Comparison of ENCODE assay signal across 18 cellular contexts in genomic region chr2:43560231-43560547, GRCh38. TPM values are rescaled to one million over a fixed set of nuclear protein-coding genes. Genes with fewer than 3 reads are reported as not detected.
DNase-seq lines count a peak whose midpoint lies in the region; ATAC-seq, FAIRE-seq and TF ChIP-seq lines count a peak whose summit lies in the region.
"Had no signal": no experiment of that assay in that cellular context is flagged by ENCODE, and none has a peak within 500 bp of the region (broad histone marks: within the 10 kb centered on the region; RNA-seq: fewer than 3 reads in every experiment).

No MANE protein-coding gene starts in this region.

- no peaks in the 10 kb centered on the region for H3K27me3 ChIP-seq in pancreas
- H3K27me3 ChIP-seq: BLaER1 had no signal

- intact Hi-C loops in natural killer cell (cut with micrococcal nuclease): no loop called here
- intact Hi-C loops in activated T-helper 2 cell treated with anti-CD3 and anti-CD28 coated beads, Interferon-gamma antibody, Interleukin-2, Interleukin-4, amounts not matched to agents 10 μg/mL and 5 μg/mL and 100 μg/mL, durations not matched to agents 14 hours and 24 hours and 36 hours (cut with micrococcal nuclease): no loop called here
- intact Hi-C loops in pancreas (cut with DNase I): no loop called here

- DNase-seq in T-helper 1 cell (no peak), natural killer cell (no peak), pancreas (no peak), H4 (ENCODE audit: low spot score) (no peak)
- no peak for DNase-seq in natural killer cell treated with Interleukin-12 subunit alpha and Interleukin-12 subunit beta and Interleukin-15 and Interleukin-18, amount 100 ng/mL, for 72 hours (ENCODE audit: low spot score)
- DNase-seq in activated T-helper 2 cell treated with anti-CD3 and anti-CD28 coated beads, Interferon-gamma antibody, Interleukin-2, Interleukin-4, amounts not matched to agents 10 μg/mL and 5 μg/mL and 100 μg/mL, durations not matched to agents 14 hours and 24 hours and 36 hours (ENCODE audit: low spot score): no peak
- DNase-seq: EL, HCEC 1CT, Karpas-422, NCI-H1105 treated with DMSO at 0.1 percent for 48 hours, NCI-H187, NCI-H446 had no signal

- H3K27me3 Mint-ChIP-seq in T-helper 1 cell treated with Interleukin-12 subunit alpha and Interleukin-12 subunit beta and Interleukin-4 antibody, amounts not matched to agents 30 μg/mL and 1 μg/mL, for 36 hours (ENCODE audit: low read depth): no peaks in the 10 kb centered on the region
- H3K27me3 Mint-ChIP-seq in natural killer cell treated with Interleukin-12 subunit alpha and Interleukin-12 subunit beta and Interleukin-15 and Interleukin-18, amount 100 ng/mL, for 72 hours: no peaks in the 10 kb centered on the region
- H3K27me3 Mint-ChIP-seq in natural killer cell (ENCODE audit: low read depth in 2 of 2): no peaks in the 10 kb centered on the region
- H3K27me3 Mint-ChIP-seq in activated T-helper 2 cell treated with anti-CD3 and anti-CD28 coated beads, Interferon-gamma antibody, Interleukin-2, Interleukin-4, amounts not matched to agents 10 μg/mL and 5 μg/mL and 100 μg/mL, durations not matched to agents 14 hours and 24 hours and 36 hours (ENCODE audit: low read depth): no peaks in the 10 kb centered on the region

- no peaks in the 10 kb centered on the region for H3K9me3 ChIP-seq in pancreas
- H3K9me3 ChIP-seq: BLaER1 had no signal

- no peak overlapping the region for H3K27ac ChIP-seq in pancreas
- H3K27ac ChIP-seq: 22Rv1, BLaER1 had no signal

- FAIRE-seq in pancreas (lab: Jason Lieb, UNC): peak; percentile 63

- H3K4me1 ChIP-seq in pancreas: no peaks in the 10 kb centered on the region

- no peak for ATAC-seq in natural killer cell treated with Interleukin-12 subunit alpha and Interleukin-12 subunit beta and Interleukin-15 and Interleukin-18, amount 100 ng/mL, for 72 hours
- ATAC-seq in natural killer cell (no peak), pancreas (no peak), HG03097 (IDR thresholded peaks at IDR 0.05; ENCODE audit: low FRiP score, unreplicated experiment) (no peak)
- ATAC-seq: Panc1, Right ventricle myocardium inferior had no signal

- peaks cover 42% of the 10 kb centered on the region for H3K36me3 Mint-ChIP-seq in T-helper 1 cell treated with Interleukin-12 subunit alpha and Interleukin-12 subunit beta and Interleukin-4 antibody, amounts not matched to agents 30 μg/mL and 1 μg/mL, for 36 hours (ENCODE audit: low read depth)
- H3K36me3 Mint-ChIP-seq in natural killer cell treated with Interleukin-12 subunit alpha and Interleukin-12 subunit beta and Interleukin-15 and Interleukin-18, amount 100 ng/mL, for 72 hours: peaks cover 28% of the 10 kb centered on the region
- peaks cover 15% of the 10 kb centered on the region for H3K36me3 Mint-ChIP-seq in natural killer cell
- H3K36me3 Mint-ChIP-seq in activated T-helper 2 cell treated with anti-CD3 and anti-CD28 coated beads, Interferon-gamma antibody, Interleukin-2, Interleukin-4, amounts not matched to agents 10 μg/mL and 5 μg/mL and 100 μg/mL, durations not matched to agents 14 hours and 24 hours and 36 hours (ENCODE audit: low read depth): peaks cover 71% of the 10 kb centered on the region

- no peak overlapping the region for H3K4me3 ChIP-seq in pancreas
- H3K4me3 ChIP-seq: BLaER1 had no signal

- no peaks in the 10 kb centered on the region for H3K9me3 Mint-ChIP-seq in T-helper 1 cell treated with Interleukin-12 subunit alpha and Interleukin-12 subunit beta and Interleukin-4 antibody, amounts not matched to agents 30 μg/mL and 1 μg/mL, for 36 hours
- H3K9me3 Mint-ChIP-seq in natural killer cell treated with Interleukin-12 subunit alpha and Interleukin-12 subunit beta and Interleukin-15 and Interleukin-18, amount 100 ng/mL, for 72 hours: no peaks in the 10 kb centered on the region
- no peaks in the 10 kb centered on the region for H3K9me3 Mint-ChIP-seq in natural killer cell
- H3K9me3 Mint-ChIP-seq in activated T-helper 2 cell treated with anti-CD3 and anti-CD28 coated beads, Interferon-gamma antibody, Interleukin-2, Interleukin-4, amounts not matched to agents 10 μg/mL and 5 μg/mL and 100 μg/mL, durations not matched to agents 14 hours and 24 hours and 36 hours: no peaks in the 10 kb centered on the region

- H3K4me3 Mint-ChIP-seq in T-helper 1 cell treated with Interleukin-12 subunit alpha and Interleukin-12 subunit beta and Interleukin-4 antibody, amounts not matched to agents 30 μg/mL and 1 μg/mL, for 36 hours: no peak overlapping the region
- peak overlapping the region; percentile 56 for H3K4me3 Mint-ChIP-seq in natural killer cell treated with Interleukin-12 subunit alpha and Interleukin-12 subunit beta and Interleukin-15 and Interleukin-18, amount 100 ng/mL, for 72 hours
- H3K4me3 Mint-ChIP-seq in natural killer cell: no peak overlapping the region
- H3K4me3 Mint-ChIP-seq in activated T-helper 2 cell treated with anti-CD3 and anti-CD28 coated beads, Interferon-gamma antibody, Interleukin-2, Interleukin-4, amounts not matched to agents 10 μg/mL and 5 μg/mL and 100 μg/mL, durations not matched to agents 14 hours and 24 hours and 36 hours (ENCODE audit: low read depth): no peak overlapping the region

- H3K36me3 ChIP-seq in pancreas: peaks cover 0 to 15% (median 0%) of the 10 kb centered on the region in 3 donors

- 38 to 53% methylated on average over 2 of the region's 2 CpGs for WGBS in pancreas, 2 donors

- no peak for TF ChIP-seq CTCF in natural killer cell (IDR thresholded peaks at IDR 0.05)
- no peak for TF ChIP-seq CTCF in pancreas (IDR thresholded peaks at IDR 0.05)

- H3K4me1 Mint-ChIP-seq in T-helper 1 cell treated with Interleukin-12 subunit alpha and Interleukin-12 subunit beta and Interleukin-4 antibody, amounts not matched to agents 30 μg/mL and 1 μg/mL, for 36 hours (ENCODE audit: low read depth): peaks cover 47% of the 10 kb centered on the region
- H3K4me1 Mint-ChIP-seq in natural killer cell treated with Interleukin-12 subunit alpha and Interleukin-12 subunit beta and Interleukin-15 and Interleukin-18, amount 100 ng/mL, for 72 hours (ENCODE audit: low read depth in 2 of 2): peaks cover 12 to 32% of the 10 kb centered on the region in 2 donors
- H3K4me1 Mint-ChIP-seq in natural killer cell: peaks cover 0 to 5% of the 10 kb centered on the region in 2 donors
- H3K4me1 Mint-ChIP-seq in activated T-helper 2 cell treated with anti-CD3 and anti-CD28 coated beads, Interferon-gamma antibody, Interleukin-2, Interleukin-4, amounts not matched to agents 10 μg/mL and 5 μg/mL and 100 μg/mL, durations not matched to agents 14 hours and 24 hours and 36 hours (ENCODE audit: low read depth): peaks cover 55% of the 10 kb centered on the region

- H3K27ac Mint-ChIP-seq in T-helper 1 cell treated with Interleukin-12 subunit alpha and Interleukin-12 subunit beta and Interleukin-4 antibody, amounts not matched to agents 30 μg/mL and 1 μg/mL, for 36 hours: peak overlapping the region; percentile 90
- peak overlapping the region; percentile 59 to 62 for H3K27ac Mint-ChIP-seq in natural killer cell treated with Interleukin-12 subunit alpha and Interleukin-12 subunit beta and Interleukin-15 and Interleukin-18, amount 100 ng/mL, for 72 hours
- no peak overlapping the region for H3K27ac Mint-ChIP-seq in natural killer cell
- peak overlapping the region; percentile 89 for H3K27ac Mint-ChIP-seq in activated T-helper 2 cell treated with anti-CD3 and anti-CD28 coated beads, Interferon-gamma antibody, Interleukin-2, Interleukin-4, amounts not matched to agents 10 μg/mL and 5 μg/mL and 100 μg/mL, durations not matched to agents 14 hours and 24 hours and 36 hours

RNA-seq across cellular contexts. Expression of gene THADA, which starts 35.6 kb away (rescaled TPM):
- 10 to 100 TPM; 23.7 to 69.5 TPM for total RNA-seq in natural killer cell treated with Interleukin-12 subunit alpha and Interleukin-12 subunit beta and Interleukin-15 and Interleukin-18, amount 100 ng/mL, for 72 hours
- total RNA-seq in natural killer cell (10 to 100 TPM; 34.1 to 35.7 (median 35.3) TPM), pancreas (10 to 100 TPM; 15.9 to 25.1 (median 19.1) TPM)
- total RNA-seq in activated T-helper 2 cell treated with anti-CD3 and anti-CD28 coated beads, Interferon-gamma antibody, Interleukin-2, Interleukin-4, amounts not matched to agents 10 μg/mL and 5 μg/mL and 100 μg/mL, durations not matched to agents 14 hours and 24 hours and 36 hours: 48.3 and 48.4 TPM in 2 replicates
- polyA plus RNA-seq in pancreas: 10 to 100 TPM in 1 of 2 donors, 1 to 10 TPM in 1; 9.4 to 13.3 TPM
- total RNA-seq in H4 (2014; rRNA removed; shearing (Covaris generic)): 10.9 and 13.5 TPM in 2 replicates

Comparison
In these comparisons a context has a peak if more than half of its experiments do, and no peak if none do; other contexts are left out.
1. H3K27ac Mint-ChIP-seq: peak in T-helper 1 cell treated with Interleukin-12 subunit alpha and Interleukin-12 subunit beta and Interleukin-4 antibody, amounts not matched to agents 30 μg/mL and 1 μg/mL, for 36 hours (single experiment), natural killer cell treated with Interleukin-12 subunit alpha and Interleukin-12 subunit beta and Interleukin-15 and Interleukin-18, amount 100 ng/mL, for 72 hours (2 of 2) and activated T-helper 2 cell treated with anti-CD3 and anti-CD28 coated beads, Interferon-gamma antibody, Interleukin-2, Interleukin-4, amounts not matched to agents 10 μg/mL and 5 μg/mL and 100 μg/mL, durations not matched to agents 14 hours and 24 hours and 36 hours (single experiment); none in natural killer cell (0 of 2).